18 cellular contexts compared by ENCODE assay signal in the genomic region with DNA sequence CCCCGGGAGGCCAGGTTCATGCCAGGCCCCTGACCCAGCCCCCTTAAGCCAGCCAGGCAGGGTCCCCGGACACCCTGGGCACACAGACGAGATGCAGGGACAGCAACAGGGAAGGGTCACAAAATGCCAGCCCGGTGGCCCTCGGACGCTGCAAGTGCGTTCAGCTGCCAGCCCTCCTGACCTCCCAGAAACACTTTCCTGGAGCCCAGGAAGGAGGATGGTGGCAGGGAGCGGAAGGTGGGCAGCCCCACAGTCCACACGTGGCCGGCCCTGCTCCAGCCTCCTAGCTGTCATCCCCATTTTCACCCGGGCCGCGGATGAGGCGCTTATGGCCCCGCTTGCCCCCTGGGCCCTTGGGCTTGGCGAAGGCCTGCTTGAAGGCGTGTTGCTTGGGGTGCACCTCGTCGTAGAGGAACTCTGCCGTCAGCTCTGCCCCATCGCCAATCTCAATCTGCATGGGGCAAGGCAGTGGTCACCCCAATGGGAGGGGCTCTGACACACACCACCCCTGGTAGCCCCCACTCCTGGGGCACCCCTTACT. TPM values are rescaled to one million over a fixed set of nuclear protein-coding genes. Genes with fewer than 3 reads are reported as not detected.
A peak's percentile ranks its signal among the peaks of the same experiment; 100 is the strongest.
DNase-seq lines count a peak whose midpoint lies in the region; ATAC-seq and TF ChIP-seq lines count a peak whose summit lies in the region.
"Had no signal": no experiment of that assay in that cellular context is flagged by ENCODE, and none has a peak within 500 bp of the region (broad histone marks: within the 10 kb centered on the region; RNA-seq: fewer than 3 reads in every experiment).

No MANE protein-coding gene starts in this region.

- CTCF ChIA-PET in Caco-2 (lab: Charles Lee): interaction anchor here (1.4 kb wide), 1 partner anchor 8 kb away, joined by 3 read pairs; no protein-coding TSS in a partner anchor

- peaks cover 11% of the 10 kb centered on the region for H3K36me3 ChIP-seq in H7 (replicated peaks; ENCODE audit: control insufficient read depth, insufficient read depth, low read length)
- H3K36me3 ChIP-seq in Caco-2 (ENCODE audit: control insufficient read depth, insufficient read depth, low read length): peaks cover 3% of the 10 kb centered on the region; the same call in 1 of the 2 replicates

- H3K27me3 ChIP-seq in H7 (ENCODE audit: control insufficient read depth, insufficient read depth, low read length) (no peaks in the 10 kb centered on the region), Caco-2 (replicated peaks; ENCODE audit: control insufficient read depth, insufficient read depth, low read length) (no peaks in the 10 kb centered on the region)
- H3K27me3 ChIP-seq: Peyer's patch had no signal

- peak; percentile 55 for DNase-seq in activated CD8-positive, alpha-beta memory T cell treated with anti-CD3 and anti-CD28 coated beads for 24 hours
- no peak for DNase-seq in activated CD8-positive, alpha-beta memory T cell treated with anti-CD3 and anti-CD28 coated beads, Interleukin-2, amount 50 U/mL, for 48 hours
- DNase-seq in H7 (peak; percentile 23), T-helper 17 cell (no peak), osteocyte (ENCODE audit: extremely low spot score, unreplicated experiment) (peak; percentile 77), NCI-H146 treated with DMSO at 0.1 percent for 48 hours (lab: John Stamatoyannopoulos, UW; ENCODE audit: unreplicated experiment) (no peak), Caco-2 (no peak)
- DNase-seq: MV-4-11, NCI-H1436, NCI-H2081, NCI-H524, SHP77 treated with DMSO at 0.1 percent for 48 hours had no signal

- peaks cover 2% of the 10 kb centered on the region for H3K36me3 Mint-ChIP-seq in T-helper 17 cell (ENCODE audit: low read depth)
- H3K36me3 Mint-ChIP-seq in osteocyte (ENCODE audit: unreplicated experiment): peaks cover 28% of the 10 kb centered on the region
- H3K36me3 Mint-ChIP-seq in Caco-2 (ENCODE audit: insufficient read depth, unreplicated experiment): peaks cover 16% of the 10 kb centered on the region

- POLR2A ChIA-PET in Caco-2 (lab: Charles Lee): no interaction called here

- H3K9me3 Mint-ChIP-seq in osteocyte (ENCODE audit: unreplicated experiment) (no peaks in the 10 kb centered on the region), Caco-2 (ENCODE audit: unreplicated experiment) (no peaks in the 10 kb centered on the region)
- H3K9me3 Mint-ChIP-seq: IgD-negative memory B cell had no signal

- H3K9me3 ChIP-seq in T-helper 17 cell (ENCODE audit: control insufficient read depth, low read length, poor library complexity, severe bottlenecking) (no peaks in the 10 kb centered on the region), Caco-2 (no peaks in the 10 kb centered on the region)
- H3K9me3 ChIP-seq: HAP-1, Peyer's patch had no signal

- H3K4me3 ChIP-seq in H7 (ENCODE audit: insufficient read depth, low read depth, low read length): no peak overlapping the region
- no peak overlapping the region for H3K4me3 ChIP-seq in Caco-2 (ENCODE audit: low read depth, low read length)
- H3K4me3 ChIP-seq: HAP-1, Peyer's patch had no signal

- H3K27me3 Mint-ChIP-seq in T-helper 17 cell (no peaks in the 10 kb centered on the region), osteocyte (ENCODE audit: unreplicated experiment) (no peaks in the 10 kb centered on the region), Caco-2 (ENCODE audit: insufficient read depth, unreplicated experiment) (no peaks in the 10 kb centered on the region)

- BruUV-seq in Caco-2 (replicated peaks; lab: Mats Ljungman, UMichigan): no TSS peak

- H3K4me3 Mint-ChIP-seq in T-helper 17 cell (no peak overlapping the region), osteocyte (ENCODE audit: unreplicated experiment) (no peak overlapping the region), Caco-2 (ENCODE audit: unreplicated experiment) (no peak overlapping the region)

- H3K27ac Mint-ChIP-seq in T-helper 17 cell: peak overlapping the region; percentile 11
- no peak overlapping the region for H3K27ac Mint-ChIP-seq in osteocyte (ENCODE audit: unreplicated experiment)
- H3K27ac Mint-ChIP-seq in Caco-2 (ENCODE audit: unreplicated experiment): no peak overlapping the region

- ATAC-seq in T-helper 17 cell (no peak), GM18517 (IDR thresholded peaks at IDR 0.05; ENCODE audit: unreplicated experiment) (no peak)

- intact Hi-C loops in Caco-2 (cut with micrococcal nuclease; ENCODE audit: unreplicated experiment): no loop called here

- TF ChIP-seq CTCF in osteocyte (IDR thresholded peaks at IDR 0.05): no peak
- TF ChIP-seq CTCF in Caco-2 (IDR thresholded peaks at IDR 0.05; ENCODE audit: insufficient read depth in 1 of 2, low read depth in 1 of 2, low read length in 1 of 2, severe bottlenecking in 1 of 2, unreplicated experiment in 1 of 2): no peak

- H3K4me1 ChIP-seq in Caco-2: peaks cover 4% of the 10 kb centered on the region; the same call in 1 of the 2 replicates
- H3K4me1 ChIP-seq: HAP-1 had no signal

- H3K4me1 Mint-ChIP-seq in T-helper 17 cell (peaks cover 39% of the 10 kb centered on the region), osteocyte (ENCODE audit: unreplicated experiment) (no peaks in the 10 kb centered on the region), Caco-2 (ENCODE audit: low read depth, unreplicated experiment) (no peaks in the 10 kb centered on the region)

RNA-seq across cellular contexts. Expression of gene TLR9, which starts 3.4 kb away (rescaled TPM):
- total RNA-seq in H7 (2014; rRNA removed; shearing (Covaris generic)): not detected in 2 replicates
- total RNA-seq in T-helper 17 cell (under 1 TPM in 1 of 2 donors, not detected in 1; 0.42 TPM), osteocyte (not detected in 2 replicates), Caco-2 (2022) (not detected in 2 replicates)
- total RNA-seq: A172, HT1080 had no signal

RNA-seq across cellular contexts. Expression of gene TWF2, which starts 10.1 kb away (rescaled TPM):
- total RNA-seq in H7 (2014; rRNA removed; shearing (Covaris generic)): 85.8 and 99.0 TPM in 2 replicates
- total RNA-seq in T-helper 17 cell (10 to 100 TPM; 44.8 to 48.2 TPM), osteocyte (55.8 and 58.6 TPM in 2 replicates), Caco-2 (2022) (29.9 and 30.5 TPM in 2 replicates)

RNA-seq across cellular contexts. Expression of gene PPM1M, which starts 16.7 kb away (rescaled TPM):
- total RNA-seq in H7 (2014; rRNA removed; shearing (Covaris generic)): 2.9 and 4.5 TPM in 2 replicates
- total RNA-seq in T-helper 17 cell (10 to 100 TPM; 43.9 to 58.0 TPM), osteocyte (16.4 and 16.9 TPM in 2 replicates), Caco-2 (2022) (6.7 and 8.3 TPM in 2 replicates)

RNA-seq across cellular contexts. Expression of gene ALAS1, which starts 30.9 kb away (rescaled TPM):
- total RNA-seq in H7 (2014; rRNA removed; shearing (Covaris generic)): 63.8 and 86.9 TPM in 2 replicates
- total RNA-seq in T-helper 17 cell (10 to 100 TPM; 14.4 to 15.6 TPM), osteocyte (34.8 and 36.2 TPM in 2 replicates), Caco-2 (2022) (53.1 and 60.0 TPM in 2 replicates)

RNA-seq across cellular contexts. Expression of gene WDR82, which starts 49.6 kb away (rescaled TPM):
- total RNA-seq in H7 (2014; rRNA removed; shearing (Covaris generic)): 60.3 and 63.8 TPM in 2 replicates
- total RNA-seq in T-helper 17 cell (100 to 1,000 TPM; 109 to 114 TPM), osteocyte (76.7 and 82.1 TPM in 2 replicates), Caco-2 (2022) (67.1 and 68.7 TPM in 2 replicates)

Comparison
In these comparisons a context has a peak if more than half of its experiments do, and no peak if none do; other contexts are left out.
1. DNase-seq: peak in activated CD8-positive, alpha-beta memory T cell treated with anti-CD3 and anti-CD28 coated beads for 24 hours (single experiment), H7 (single experiment) and osteocyte (single experiment); none in activated CD8-positive, alpha-beta memory T cell treated with anti-CD3 and anti-CD28 coated beads, Interleukin-2, amount 50 U/mL, for 48 hours (single experiment), T-helper 17 cell (0 of 3), NCI-H146 treated with DMSO at 0.1 percent for 48 hours (single experiment) and Caco-2 (0 of 2).